1 cellular context compared by ENCODE assay signal in the genomic region with DNA sequence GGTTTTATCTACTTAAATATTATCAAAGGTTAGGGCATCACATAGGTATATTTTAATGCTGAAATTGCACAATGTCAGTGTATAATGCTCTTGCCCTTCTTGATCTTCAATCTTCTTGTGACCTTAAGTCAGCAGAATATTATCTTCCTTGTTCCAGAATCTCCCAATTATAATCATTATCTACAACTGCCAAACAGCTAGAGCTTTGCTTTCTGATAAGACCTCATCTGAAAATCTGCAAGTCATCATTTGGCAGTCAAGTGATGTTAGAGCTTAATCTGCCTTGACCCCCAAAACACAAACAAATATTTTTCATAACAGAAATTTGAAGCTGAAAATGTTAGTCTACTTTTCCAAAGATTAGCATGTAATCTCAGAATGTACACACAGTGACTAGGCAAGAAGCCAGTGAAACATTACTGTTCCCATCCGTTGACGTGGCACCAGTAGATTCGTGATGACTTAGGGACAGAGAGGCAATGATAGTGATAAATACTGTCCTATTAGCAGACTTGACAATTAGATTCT.
A peak's percentile ranks its signal among the peaks of the same experiment; 100 is the strongest.
TF ChIP-seq lines count a peak whose summit lies in the region.

No MANE protein-coding gene starts in this region.

TF ChIP-seq in K562, 482 proteins besides CTCF, POLR2A, EP300 and RAD21 (continued from another document and continues in another):
- TF ChIP-seq, protein P1, sequence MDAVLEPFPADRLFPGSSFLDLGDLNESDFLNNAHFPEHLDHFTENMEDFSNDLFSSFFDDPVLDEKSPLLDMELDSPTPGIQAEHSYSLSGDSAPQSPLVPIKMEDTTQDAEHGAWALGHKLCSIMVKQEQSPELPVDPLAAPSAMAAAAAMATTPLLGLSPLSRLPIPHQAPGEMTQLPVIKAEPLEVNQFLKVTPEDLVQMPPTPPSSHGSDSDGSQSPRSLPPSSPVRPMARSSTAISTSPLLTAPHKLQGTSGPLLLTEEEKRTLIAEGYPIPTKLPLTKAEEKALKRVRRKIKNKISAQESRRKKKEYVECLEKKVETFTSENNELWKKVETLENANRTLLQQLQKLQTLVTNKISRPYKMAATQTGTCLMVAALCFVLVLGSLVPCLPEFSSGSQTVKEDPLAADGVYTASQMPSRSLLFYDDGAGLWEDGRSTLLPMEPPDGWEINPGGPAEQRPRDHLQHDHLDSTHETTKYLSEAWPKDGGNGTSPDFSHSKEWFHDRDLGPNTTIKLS (IDR thresholded peaks at IDR 0.05; ENCODE audit: borderline replicate concordance, low read depth): peak; percentile 95
- TF ChIP-seq NBN (IDR thresholded peaks at IDR 0.05; ENCODE audit: low read depth): peak; percentile 56; the same call in 1 of the 2 replicates
- TF ChIP-seq STAT5A (IDR thresholded peaks at IDR 0.05; ENCODE audit: borderline replicate concordance, low read length): peak; percentile 68
- no peak for TF ChIP-seq KLF1 (tag; IDR thresholded peaks at IDR 0.05)
- TF ChIP-seq HNRNPK (IDR thresholded peaks at IDR 0.05; ENCODE audit: low read depth, low read length, poor library complexity, severe bottlenecking): no peak
- TF ChIP-seq ZNF311 (CRISPR knock-in tag; IDR thresholded peaks at IDR 0.05): 0 out of 2 replicates have a peak, but pooled peaks have one; percentile 65
- TF ChIP-seq HMG20A (CRISPR knock-in tag; conservative IDR thresholded peaks at IDR 0.05): peak; percentile 92
- TF ChIP-seq, protein P2, sequence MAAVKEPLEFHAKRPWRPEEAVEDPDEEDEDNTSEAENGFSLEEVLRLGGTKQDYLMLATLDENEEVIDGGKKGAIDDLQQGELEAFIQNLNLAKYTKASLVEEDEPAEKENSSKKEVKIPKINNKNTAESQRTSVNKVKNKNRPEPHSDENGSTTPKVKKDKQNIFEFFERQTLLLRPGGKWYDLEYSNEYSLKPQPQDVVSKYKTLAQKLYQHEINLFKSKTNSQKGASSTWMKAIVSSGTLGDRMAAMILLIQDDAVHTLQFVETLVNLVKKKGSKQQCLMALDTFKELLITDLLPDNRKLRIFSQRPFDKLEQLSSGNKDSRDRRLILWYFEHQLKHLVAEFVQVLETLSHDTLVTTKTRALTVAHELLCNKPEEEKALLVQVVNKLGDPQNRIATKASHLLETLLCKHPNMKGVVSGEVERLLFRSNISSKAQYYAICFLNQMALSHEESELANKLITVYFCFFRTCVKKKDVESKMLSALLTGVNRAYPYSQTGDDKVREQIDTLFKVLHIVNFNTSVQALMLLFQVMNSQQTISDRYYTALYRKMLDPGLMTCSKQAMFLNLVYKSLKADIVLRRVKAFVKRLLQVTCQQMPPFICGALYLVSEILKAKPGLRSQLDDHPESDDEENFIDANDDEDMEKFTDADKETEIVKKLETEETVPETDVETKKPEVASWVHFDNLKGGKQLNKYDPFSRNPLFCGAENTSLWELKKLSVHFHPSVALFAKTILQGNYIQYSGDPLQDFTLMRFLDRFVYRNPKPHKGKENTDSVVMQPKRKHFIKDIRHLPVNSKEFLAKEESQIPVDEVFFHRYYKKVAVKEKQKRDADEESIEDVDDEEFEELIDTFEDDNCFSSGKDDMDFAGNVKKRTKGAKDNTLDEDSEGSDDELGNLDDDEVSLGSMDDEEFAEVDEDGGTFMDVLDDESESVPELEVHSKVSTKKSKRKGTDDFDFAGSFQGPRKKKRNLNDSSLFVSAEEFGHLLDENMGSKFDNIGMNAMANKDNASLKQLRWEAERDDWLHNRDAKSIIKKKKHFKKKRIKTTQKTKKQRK (IDR thresholded peaks at IDR 0.05; ENCODE audit: borderline replicate concordance, low read depth, low read length): no peak
- peak; percentile 76; the same call in 1 of the 2 replicates for TF ChIP-seq GATAD2B (IDR thresholded peaks at IDR 0.05; ENCODE audit: borderline replicate concordance)
- TF ChIP-seq SIX5 (IDR thresholded peaks at IDR 0.05; ENCODE audit: borderline replicate concordance in 1 of 2, insufficient read depth in 1 of 2, low read depth in 1 of 2, low read length in 2 of 2): no peak
- TF ChIP-seq CBFB (CRISPR knock-in tag; IDR thresholded peaks at IDR 0.05): no peak
- TF ChIP-seq, protein P3, sequence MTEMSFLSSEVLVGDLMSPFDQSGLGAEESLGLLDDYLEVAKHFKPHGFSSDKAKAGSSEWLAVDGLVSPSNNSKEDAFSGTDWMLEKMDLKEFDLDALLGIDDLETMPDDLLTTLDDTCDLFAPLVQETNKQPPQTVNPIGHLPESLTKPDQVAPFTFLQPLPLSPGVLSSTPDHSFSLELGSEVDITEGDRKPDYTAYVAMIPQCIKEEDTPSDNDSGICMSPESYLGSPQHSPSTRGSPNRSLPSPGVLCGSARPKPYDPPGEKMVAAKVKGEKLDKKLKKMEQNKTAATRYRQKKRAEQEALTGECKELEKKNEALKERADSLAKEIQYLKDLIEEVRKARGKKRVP (CRISPR knock-in tag; IDR thresholded peaks at IDR 0.05): peak; percentile 72
- TF ChIP-seq ZNF217 (CRISPR knock-in tag; IDR thresholded peaks at IDR 0.05): no peak
- no peak for TF ChIP-seq CBX8 (IDR thresholded peaks at IDR 0.05; ENCODE audit: borderline replicate concordance, extremely low read depth, low read depth, low read length, poor library complexity, severe bottlenecking)
- TF ChIP-seq RBM22 (IDR thresholded peaks at IDR 0.05; ENCODE audit: low read depth, low read length, poor library complexity, severe bottlenecking): no peak
- TF ChIP-seq, protein P4, sequence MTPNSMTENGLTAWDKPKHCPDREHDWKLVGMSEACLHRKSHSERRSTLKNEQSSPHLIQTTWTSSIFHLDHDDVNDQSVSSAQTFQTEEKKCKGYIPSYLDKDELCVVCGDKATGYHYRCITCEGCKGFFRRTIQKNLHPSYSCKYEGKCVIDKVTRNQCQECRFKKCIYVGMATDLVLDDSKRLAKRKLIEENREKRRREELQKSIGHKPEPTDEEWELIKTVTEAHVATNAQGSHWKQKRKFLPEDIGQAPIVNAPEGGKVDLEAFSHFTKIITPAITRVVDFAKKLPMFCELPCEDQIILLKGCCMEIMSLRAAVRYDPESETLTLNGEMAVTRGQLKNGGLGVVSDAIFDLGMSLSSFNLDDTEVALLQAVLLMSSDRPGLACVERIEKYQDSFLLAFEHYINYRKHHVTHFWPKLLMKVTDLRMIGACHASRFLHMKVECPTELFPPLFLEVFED (CRISPR knock-in tag; conservative IDR thresholded peaks at IDR 0.05): peak; percentile 67; the same call in 1 of the 2 replicates
- TF ChIP-seq, protein P5, sequence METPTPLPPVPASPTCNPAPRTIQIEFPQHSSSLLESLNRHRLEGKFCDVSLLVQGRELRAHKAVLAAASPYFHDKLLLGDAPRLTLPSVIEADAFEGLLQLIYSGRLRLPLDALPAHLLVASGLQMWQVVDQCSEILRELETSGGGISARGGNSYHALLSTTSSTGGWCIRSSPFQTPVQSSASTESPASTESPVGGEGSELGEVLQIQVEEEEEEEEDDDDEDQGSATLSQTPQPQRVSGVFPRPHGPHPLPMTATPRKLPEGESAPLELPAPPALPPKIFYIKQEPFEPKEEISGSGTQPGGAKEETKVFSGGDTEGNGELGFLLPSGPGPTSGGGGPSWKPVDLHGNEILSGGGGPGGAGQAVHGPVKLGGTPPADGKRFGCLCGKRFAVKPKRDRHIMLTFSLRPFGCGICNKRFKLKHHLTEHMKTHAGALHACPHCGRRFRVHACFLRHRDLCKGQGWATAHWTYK (CRISPR knock-in tag; IDR thresholded peaks at IDR 0.05): peak; percentile 87; the same call in 1 of the 2 replicates
- TF ChIP-seq, protein P6, sequence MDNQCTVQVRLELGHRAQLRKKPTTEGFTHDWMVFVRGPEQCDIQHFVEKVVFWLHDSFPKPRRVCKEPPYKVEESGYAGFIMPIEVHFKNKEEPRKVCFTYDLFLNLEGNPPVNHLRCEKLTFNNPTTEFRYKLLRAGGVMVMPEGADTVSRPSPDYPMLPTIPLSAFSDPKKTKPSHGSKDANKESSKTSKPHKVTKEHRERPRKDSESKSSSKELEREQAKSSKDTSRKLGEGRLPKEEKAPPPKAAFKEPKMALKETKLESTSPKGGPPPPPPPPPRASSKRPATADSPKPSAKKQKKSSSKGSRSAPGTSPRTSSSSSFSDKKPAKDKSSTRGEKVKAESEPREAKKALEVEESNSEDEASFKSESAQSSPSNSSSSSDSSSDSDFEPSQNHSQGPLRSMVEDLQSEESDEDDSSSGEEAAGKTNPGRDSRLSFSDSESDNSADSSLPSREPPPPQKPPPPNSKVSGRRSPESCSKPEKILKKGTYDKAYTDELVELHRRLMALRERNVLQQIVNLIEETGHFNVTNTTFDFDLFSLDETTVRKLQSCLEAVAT (IDR thresholded peaks at IDR 0.05): no peak
- TF ChIP-seq, protein P7, sequence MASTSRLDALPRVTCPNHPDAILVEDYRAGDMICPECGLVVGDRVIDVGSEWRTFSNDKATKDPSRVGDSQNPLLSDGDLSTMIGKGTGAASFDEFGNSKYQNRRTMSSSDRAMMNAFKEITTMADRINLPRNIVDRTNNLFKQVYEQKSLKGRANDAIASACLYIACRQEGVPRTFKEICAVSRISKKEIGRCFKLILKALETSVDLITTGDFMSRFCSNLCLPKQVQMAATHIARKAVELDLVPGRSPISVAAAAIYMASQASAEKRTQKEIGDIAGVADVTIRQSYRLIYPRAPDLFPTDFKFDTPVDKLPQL (IDR thresholded peaks at IDR 0.05; ENCODE audit: extremely low read depth, insufficient read length): no peak
- TF ChIP-seq ZNF431 (CRISPR knock-in tag; IDR thresholded peaks at IDR 0.05): no peak
- TF ChIP-seq NCOA2 (IDR thresholded peaks at IDR 0.05; ENCODE audit: partially characterized antibody in 2 of 2): peak in 1 of 2 experiments; percentile 78
- TF ChIP-seq BCL6 (CRISPR knock-in tag; IDR thresholded peaks at IDR 0.05): peak; percentile 48; the same call in 1 of the 2 replicates
- TF ChIP-seq PRMT5 (CRISPR knock-in tag; IDR thresholded peaks at IDR 0.05): no peak
- TF ChIP-seq CXXC5 (CRISPR knock-in tag; IDR thresholded peaks at IDR 0.05): peak; percentile 58
- TF ChIP-seq NFE2L1 (tag; IDR thresholded peaks at IDR 0.05; ENCODE audit: borderline replicate concordance, low read depth): peak; percentile 94
- no peak for TF ChIP-seq ZNF586 (CRISPR knock-in tag; conservative IDR thresholded peaks at IDR 0.05)
- no peak for TF ChIP-seq HNRNPLL (IDR thresholded peaks at IDR 0.05; ENCODE audit: low read depth, low read length, poor library complexity, severe bottlenecking)
- TF ChIP-seq ZNF175 (CRISPR knock-in tag; IDR thresholded peaks at IDR 0.05; ENCODE audit: low read depth): peak; percentile 65; the same call in 1 of the 2 replicates
- TF ChIP-seq SOX6 (IDR thresholded peaks at IDR 0.05): peak; percentile 94
- TF ChIP-seq BCOR (IDR thresholded peaks at IDR 0.05): peak; percentile 37; the same call in 1 of the 2 replicates
- TF ChIP-seq NR4A1 (CRISPR knock-in tag; IDR thresholded peaks at IDR 0.05): no peak
- TF ChIP-seq NR4A1 (tag; IDR thresholded peaks at IDR 0.05): 0 out of 2 replicates have a peak, but pooled peaks have one; percentile 53
- no peak for TF ChIP-seq U2AF1 (optimal IDR thresholded peaks at IDR 0.05; ENCODE audit: low read depth, low read length)
- peak; percentile 98 for TF ChIP-seq ZNF316 (IDR thresholded peaks at IDR 0.05)
- peak; percentile 58; the same call in 1 of the 2 replicates for TF ChIP-seq DMBX1 (CRISPR knock-in tag; IDR thresholded peaks at IDR 0.05; ENCODE audit: borderline replicate concordance)
- TF ChIP-seq, protein P8, sequence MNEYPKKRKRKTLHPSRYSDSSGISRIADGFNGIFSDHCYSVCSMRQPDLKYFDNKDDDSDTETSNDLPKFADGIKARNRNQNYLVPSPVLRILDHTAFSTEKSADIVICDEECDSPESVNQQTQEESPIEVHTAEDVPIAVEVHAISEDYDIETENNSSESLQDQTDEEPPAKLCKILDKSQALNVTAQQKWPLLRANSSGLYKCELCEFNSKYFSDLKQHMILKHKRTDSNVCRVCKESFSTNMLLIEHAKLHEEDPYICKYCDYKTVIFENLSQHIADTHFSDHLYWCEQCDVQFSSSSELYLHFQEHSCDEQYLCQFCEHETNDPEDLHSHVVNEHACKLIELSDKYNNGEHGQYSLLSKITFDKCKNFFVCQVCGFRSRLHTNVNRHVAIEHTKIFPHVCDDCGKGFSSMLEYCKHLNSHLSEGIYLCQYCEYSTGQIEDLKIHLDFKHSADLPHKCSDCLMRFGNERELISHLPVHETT (CRISPR knock-in tag; conservative IDR thresholded peaks at IDR 0.05 in 1 of 2, IDR thresholded peaks at IDR 0.05 in 1 of 2): peak in 1 of 2 experiments; percentile 89; a peak in 2 of 4 replicates
- TF ChIP-seq NFIC (IDR thresholded peaks at IDR 0.05): peak; percentile 81
- TF ChIP-seq, protein P9, sequence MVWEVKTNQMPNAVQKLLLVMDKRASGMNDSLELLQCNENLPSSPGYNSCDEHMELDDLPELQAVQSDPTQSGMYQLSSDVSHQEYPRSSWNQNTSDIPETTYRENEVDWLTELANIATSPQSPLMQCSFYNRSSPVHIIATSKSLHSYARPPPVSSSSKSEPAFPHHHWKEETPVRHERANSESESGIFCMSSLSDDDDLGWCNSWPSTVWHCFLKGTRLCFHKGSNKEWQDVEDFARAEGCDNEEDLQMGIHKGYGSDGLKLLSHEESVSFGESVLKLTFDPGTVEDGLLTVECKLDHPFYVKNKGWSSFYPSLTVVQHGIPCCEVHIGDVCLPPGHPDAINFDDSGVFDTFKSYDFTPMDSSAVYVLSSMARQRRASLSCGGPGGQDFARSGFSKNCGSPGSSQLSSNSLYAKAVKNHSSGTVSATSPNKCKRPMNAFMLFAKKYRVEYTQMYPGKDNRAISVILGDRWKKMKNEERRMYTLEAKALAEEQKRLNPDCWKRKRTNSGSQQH (CRISPR knock-in tag; IDR thresholded peaks at IDR 0.05): peak; percentile 76; the same call in 1 of the 2 replicates
- peak; percentile 91; the same call in 1 of the 2 replicates for TF ChIP-seq MTA1 (IDR thresholded peaks at IDR 0.05; ENCODE audit: borderline replicate concordance)
- TF ChIP-seq, protein P10, sequence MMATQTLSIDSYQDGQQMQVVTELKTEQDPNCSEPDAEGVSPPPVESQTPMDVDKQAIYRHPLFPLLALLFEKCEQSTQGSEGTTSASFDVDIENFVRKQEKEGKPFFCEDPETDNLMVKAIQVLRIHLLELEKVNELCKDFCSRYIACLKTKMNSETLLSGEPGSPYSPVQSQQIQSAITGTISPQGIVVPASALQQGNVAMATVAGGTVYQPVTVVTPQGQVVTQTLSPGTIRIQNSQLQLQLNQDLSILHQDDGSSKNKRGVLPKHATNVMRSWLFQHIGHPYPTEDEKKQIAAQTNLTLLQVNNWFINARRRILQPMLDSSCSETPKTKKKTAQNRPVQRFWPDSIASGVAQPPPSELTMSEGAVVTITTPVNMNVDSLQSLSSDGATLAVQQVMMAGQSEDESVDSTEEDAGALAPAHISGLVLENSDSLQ (IDR thresholded peaks at IDR 0.05): peak; percentile 72
- no peak for TF ChIP-seq ZNF785 (CRISPR knock-in tag; IDR thresholded peaks at IDR 0.05)
- TF ChIP-seq NCOA1 (IDR thresholded peaks at IDR 0.05; ENCODE audit: low read depth): peak; percentile 85
- TF ChIP-seq BACH1 (tag; IDR thresholded peaks at IDR 0.05): peak; percentile 93
- no peak for TF ChIP-seq KAT8 (IDR thresholded peaks at IDR 0.05; ENCODE audit: low read depth)
- no peak for TF ChIP-seq KLF10 (CRISPR knock-in tag; IDR thresholded peaks at IDR 0.05)
- no peak for TF ChIP-seq YBX1 (IDR thresholded peaks at IDR 0.05)
- peak; percentile 95 for TF ChIP-seq SMARCE1 (IDR thresholded peaks at IDR 0.05)
- peak; percentile 95 for TF ChIP-seq SMARCA4 (IDR thresholded peaks at IDR 0.05)
